8 cellular contexts compared by ENCODE assay signal in genomic region chr1:8424539-8425116, GRCh38.
A peak's percentile ranks its signal among the peaks of the same experiment; 100 is the strongest.
DNase-seq lines count a peak whose midpoint lies in the region; ATAC-seq, FAIRE-seq and TF ChIP-seq lines count a peak whose summit lies in the region.

No MANE protein-coding gene starts in this region.

- H3K27me3 ChIP-seq in bronchial epithelial cell (ENCODE audit: control insufficient read depth, insufficient read depth, low read length) = no peaks in the 10 kb centered on the region

- no peaks in the 10 kb centered on the region for H3K9me3 Mint-ChIP-seq in Calu3 (ENCODE audit: low read depth, unreplicated experiment)

- H3K4me3 Mint-ChIP-seq in Calu3 (ENCODE audit: low read depth, unreplicated experiment) = no peak overlapping the region

- TF ChIP-seq CTCF in Calu3 (IDR thresholded peaks at IDR 0.05; ENCODE audit: unreplicated experiment) (no peak), bronchial epithelial cell (IDR thresholded peaks at IDR 0.05; ENCODE audit: insufficient read depth, low read length, severe bottlenecking) (no peak)

- H3K4me3 ChIP-seq in bronchial epithelial cell (ENCODE audit: low read depth, low read length) = peak overlapping the region; percentile 74

- BruUV-seq in Calu3 (replicated peaks; lab: Mats Ljungman, UMichigan) = no TSS peak

- peak; percentile 44 for DNase-seq in Calu3
- DNase-seq in T-helper 1 cell = peak; percentile 14 to 79 (median 39)
- DNase-seq in bronchial epithelial cell (ENCODE audit: low read depth) = peak; percentile 74
- peak; percentile 41 for DNase-seq in kidney glomerular epithelial cell (lab: John Stamatoyannopoulos, UW)
- peak; percentile 44 for DNase-seq in stimulated activated CD4-positive, alpha-beta T cell treated with anti-CD3 and anti-CD28 coated beads, Interleukin-4, amount 100 ng/mL, for 1 hour
- no peak for DNase-seq in RKO (ENCODE audit: low spot score)
- DNase-seq in NCI-H345 (lab: John Stamatoyannopoulos, UW) = no peak

- H3K36me3 ChIP-seq in bronchial epithelial cell (ENCODE audit: control insufficient read depth, insufficient read depth, low read length) = peaks cover 3% of the 10 kb centered on the region

- H3K27me3 Mint-ChIP-seq in Calu3 (ENCODE audit: unreplicated experiment) = no peaks in the 10 kb centered on the region

- intact Hi-C loops in Calu3 (cut with micrococcal nuclease; ENCODE audit: unreplicated experiment) = loop anchor here (5.0 kb wide), 1 partner anchor 278 kb away; no protein-coding TSS in a partner anchor

- CTCF ChIA-PET in Calu3 (lab: Charles Lee) = interaction anchor here (0.6 to 0.8 kb wide), 2 partner anchors 21 to 601 kb away, joined by 3 read pairs; no protein-coding TSS in a partner anchor

- H3K27ac Mint-ChIP-seq in Calu3 (ENCODE audit: unreplicated experiment) = peak overlapping the region; percentile 79

- ATAC-seq in HG03175 (IDR thresholded peaks at IDR 0.05; ENCODE audit: unreplicated experiment) = peak; percentile 38

- H3K4me1 Mint-ChIP-seq in Calu3 (ENCODE audit: low read depth, unreplicated experiment) = peaks cover 15% of the 10 kb centered on the region

- peak; percentile 23 for FAIRE-seq in bronchial epithelial cell (lab: Jason Lieb, UNC)

- H3K36me3 Mint-ChIP-seq in Calu3 (ENCODE audit: insufficient read depth, unreplicated experiment) = peaks cover 10% of the 10 kb centered on the region

Comparison
In these comparisons a context has a peak if more than half of its experiments do, and no peak if none do; other contexts are left out.
1. DNase-seq: peak in Calu3 (single experiment), T-helper 1 cell (5 of 5), bronchial epithelial cell (single experiment), kidney glomerular epithelial cell (single experiment) and stimulated activated CD4-positive, alpha-beta T cell treated with anti-CD3 and anti-CD28 coated beads, Interleukin-4, amount 100 ng/mL, for 1 hour (single experiment); none in RKO (single experiment) and NCI-H345 (single experiment).